1 cellular context compared by ENCODE assay signal in genomic region chr17:4969551-4970231, GRCh38.
A peak's percentile ranks its signal among the peaks of the same experiment; 100 is the strongest.
TF ChIP-seq lines count a peak whose summit lies in the region.

No MANE protein-coding gene starts in this region.

TF ChIP-seq in K562, 482 proteins besides CTCF, POLR2A, EP300 and RAD21:
- TF ChIP-seq GTF2E2 (tag; IDR thresholded peaks at IDR 0.05) (no peak), PHTF2 (CRISPR knock-in tag; IDR thresholded peaks at IDR 0.05) (no peak), GATAD2A (IDR thresholded peaks at IDR 0.05) (no peak), SAFB (IDR thresholded peaks at IDR 0.05; ENCODE audit: borderline replicate concordance, low read depth, low read length) (no peak), FOXJ3 (CRISPR knock-in tag; IDR thresholded peaks at IDR 0.05) (no peak), CEBPG (CRISPR knock-in tag; IDR thresholded peaks at IDR 0.05) (no peak), CEBPG (tag; conservative IDR thresholded peaks at IDR 0.05 in 1 of 2, IDR thresholded peaks at IDR 0.05 in 1 of 2) (peak in 1 of 2 experiments; percentile 66; a peak in 2 of 4 replicates), DNMT1 (IDR thresholded peaks at IDR 0.05) (no peak), ZBTB5 (IDR thresholded peaks at IDR 0.05) (no peak), ZBTB33 (CRISPR knock-in tag; IDR thresholded peaks at IDR 0.05) (peak; percentile 89), CHCHD3 (CRISPR knock-in tag; IDR thresholded peaks at IDR 0.05) (no peak), SMC3 (conservative IDR thresholded peaks at IDR 0.05; ENCODE audit: insufficient read depth, low read depth, low read length) (no peak), FOSL1 (tag; conservative IDR thresholded peaks at IDR 0.05) (peak; percentile 75), ZNF41 (CRISPR knock-in tag; conservative IDR thresholded peaks at IDR 0.05) (no peak), ZNF175 (CRISPR knock-in tag; IDR thresholded peaks at IDR 0.05; ENCODE audit: low read depth) (peak; percentile 90), MYC (IDR thresholded peaks at IDR 0.05; ENCODE audit: low read depth, low read length) (no peak), MYC (CRISPR knock-in tag; IDR thresholded peaks at IDR 0.05; ENCODE audit: borderline replicate concordance, low read depth) (no peak), MCM2 (IDR thresholded peaks at IDR 0.05; ENCODE audit: low read depth) (no peak), PHB2 (IDR thresholded peaks at IDR 0.05; ENCODE audit: low read depth) (no peak), CBX2 (IDR thresholded peaks at IDR 0.05; ENCODE audit: insufficient read depth, low read length, poor library complexity, severe bottlenecking) (no peak), THRA (IDR thresholded peaks at IDR 0.05) (0 out of 2 replicates have a peak, but pooled peaks have one; percentile 2)
